ENCODE assay signal across 18 cellular contexts in the genomic region with DNA sequence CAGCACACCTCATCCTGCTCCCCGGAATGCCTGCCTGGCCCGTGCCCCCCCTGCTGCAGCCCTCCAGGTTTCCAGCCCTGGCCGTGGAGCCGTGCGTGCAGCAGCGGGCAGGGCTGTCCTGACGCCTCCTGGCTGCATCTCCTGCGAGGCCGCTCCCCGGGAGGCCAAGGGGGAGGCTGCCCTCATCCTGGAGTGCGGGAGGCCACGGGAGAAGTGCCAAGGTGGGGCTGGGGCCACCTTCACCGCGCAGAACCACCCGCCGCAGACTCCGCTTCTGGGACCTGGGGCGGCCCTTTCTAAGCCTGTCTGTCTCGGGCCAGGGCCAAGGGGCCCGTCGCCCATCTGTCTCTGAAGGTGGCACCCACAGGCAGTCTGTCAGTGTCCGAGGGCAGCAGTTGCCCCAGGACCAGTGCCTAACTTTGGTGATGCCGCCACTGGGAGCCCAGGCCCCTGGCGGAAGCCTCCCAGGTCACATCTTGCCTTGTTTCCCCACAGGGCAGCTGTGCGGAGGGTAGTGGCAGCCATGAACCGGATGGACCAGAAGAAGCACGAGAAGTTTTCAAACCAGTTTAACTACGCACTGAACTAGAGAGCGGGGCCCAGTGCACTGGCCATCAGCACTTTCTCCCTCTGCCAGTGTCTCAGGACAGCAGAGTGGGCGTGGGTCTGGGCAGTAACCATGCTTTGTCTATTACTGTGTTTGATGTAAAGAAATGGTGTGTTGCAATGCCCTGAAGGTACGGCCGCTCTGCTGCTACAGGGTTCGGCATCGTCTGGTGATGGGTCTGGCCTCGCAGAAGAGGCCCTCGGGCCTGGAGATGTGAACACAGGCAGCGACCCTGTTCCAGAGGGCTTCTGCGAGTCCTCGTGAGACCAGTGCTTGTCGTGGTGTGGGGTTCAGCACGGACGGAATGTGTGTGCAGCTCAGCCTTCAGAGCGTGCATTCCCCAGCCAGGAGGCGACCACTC. TPM values are rescaled to one million over a fixed set of nuclear protein-coding genes. Genes with fewer than 3 reads are reported as not detected.
DNase-seq lines count a peak whose midpoint lies in the region; ATAC-seq and TF ChIP-seq lines count a peak whose summit lies in the region.
"Had no signal": no experiment of that assay in that cellular context is flagged by ENCODE, and none has a peak within 500 bp of the region (broad histone marks: within the 10 kb centered on the region; RNA-seq: fewer than 3 reads in every experiment).

No MANE protein-coding gene starts in this region.

- 97% methylated on average over 44 of the region's 44 CpGs for WGBS in right cardiac atrium

- H3K36me3 Mint-ChIP-seq in CD14-positive monocyte, result peaks cover 34 to 68% of the 10 kb centered on the region in 2 donors
- peaks cover 22% of the 10 kb centered on the region for H3K36me3 Mint-ChIP-seq in WTC11
- H3K36me3 Mint-ChIP-seq in HFFc6 (ENCODE audit: low read depth), result peaks cover 34% of the 10 kb centered on the region

- no peaks in the 10 kb centered on the region for H3K4me1 ChIP-seq in right cardiac atrium (ENCODE audit: control insufficient read depth, insufficient read depth, low read length)

- intact Hi-C loops in CD14-positive monocyte (cut with micrococcal nuclease) (no loop called here), right cardiac atrium (cut with DNase I) (no loop called here), posterior vena cava (cut with DNase I) (no loop called here)

- H3K27me3 ChIP-seq in right cardiac atrium (ENCODE audit: control insufficient read depth, insufficient read depth), result no peaks in the 10 kb centered on the region
- H3K27me3 ChIP-seq: BLaER1 treated with 17β-estradiol and CSF1 and Interleukin-3, amounts not matched to agents 10 nM and 100 nM had no signal

- CTCF ChIA-PET in WTC11 (lab: Charles Lee), result no interaction called here

- H3K9me3 Mint-ChIP-seq in CD14-positive monocyte (peaks cover 9 to 31% (median 26%) of the 10 kb centered on the region in 7 donors), WTC11 (peaks cover 18% of the 10 kb centered on the region), HFFc6 (peaks cover 8% of the 10 kb centered on the region)

- TF ChIP-seq CTCF in CD14-positive monocyte (IDR thresholded peaks at IDR 0.05), result no peak
- no peak for TF ChIP-seq CTCF in WTC11 (IDR thresholded peaks at IDR 0.05)
- no peak for TF ChIP-seq CTCF in HFFc6 (IDR thresholded peaks at IDR 0.05)

- no peak overlapping the region for H3K27ac Mint-ChIP-seq in CD14-positive monocyte
- no peak overlapping the region for H3K27ac Mint-ChIP-seq in WTC11
- no peak overlapping the region for H3K27ac Mint-ChIP-seq in HFFc6

- ATAC-seq in WTC11 (no peak), right cardiac atrium (peak in 1 of 2 donors; percentile 25)

- H3K4me3 Mint-ChIP-seq in CD14-positive monocyte (no peak overlapping the region), WTC11 (no peak overlapping the region), HFFc6 (no peak overlapping the region)

- POLR2A ChIA-PET in WTC11 (lab: Charles Lee), result no interaction called here

- H3K27me3 Mint-ChIP-seq in CD14-positive monocyte (ENCODE audit: low read depth in 3 of 3) (peaks cover 0 to 3% (median 1%) of the 10 kb centered on the region in 3 donors), WTC11 (ENCODE audit: low read depth) (no peaks in the 10 kb centered on the region), HFFc6 (ENCODE audit: insufficient read depth) (no peaks in the 10 kb centered on the region; the same call in 1 of the 2 replicates)

- H3K9me3 ChIP-seq in right cardiac atrium (ENCODE audit: control insufficient read depth, low read length), result no peaks in the 10 kb centered on the region

- DNase-seq in CD14-positive monocyte (ENCODE audit: low spot score) (peak; percentile 25), WTC11 (ENCODE audit: low spot score) (peak; percentile 6), right cardiac atrium (peak in 2 of 3 donors; percentile 8 to 44), posterior vena cava (ENCODE audit: low spot score) (peak; percentile 74), kidney glomerular epithelial cell (lab: John Stamatoyannopoulos, UW) (no peak), HFFc6 (no peak), DMS79 (lab: John Stamatoyannopoulos, UW) (no peak)
- DNase-seq: DMS153, Karpas-422, MM.1S, NCI-H1417, NCI-H1930, NCI-H2171, NCI-H774, SHP77 had no signal

- no peaks in the 10 kb centered on the region for H3K4me1 Mint-ChIP-seq in CD14-positive monocyte
- no peaks in the 10 kb centered on the region for H3K4me1 Mint-ChIP-seq in WTC11
- no peaks in the 10 kb centered on the region for H3K4me1 Mint-ChIP-seq in HFFc6 (ENCODE audit: low read depth)

- H3K27ac ChIP-seq in right cardiac atrium (ENCODE audit: low read length), result no peak overlapping the region
- H3K27ac ChIP-seq: BLaER1 treated with 17β-estradiol and CSF1 and Interleukin-3, amounts not matched to agents 10 nM and 100 nM had no signal

- H3K4me3 ChIP-seq in right cardiac atrium (ENCODE audit: low read length), result no peak overlapping the region
- H3K4me3 ChIP-seq: BLaER1 treated with 17β-estradiol and CSF1 and Interleukin-3, amounts not matched to agents 10 nM and 100 nM had no signal

TF ChIP-seq in WTC11, 78 proteins besides CTCF, POLR2A, EP300 and RAD21 (continues in another document):
- TF ChIP-seq, protein P1, sequence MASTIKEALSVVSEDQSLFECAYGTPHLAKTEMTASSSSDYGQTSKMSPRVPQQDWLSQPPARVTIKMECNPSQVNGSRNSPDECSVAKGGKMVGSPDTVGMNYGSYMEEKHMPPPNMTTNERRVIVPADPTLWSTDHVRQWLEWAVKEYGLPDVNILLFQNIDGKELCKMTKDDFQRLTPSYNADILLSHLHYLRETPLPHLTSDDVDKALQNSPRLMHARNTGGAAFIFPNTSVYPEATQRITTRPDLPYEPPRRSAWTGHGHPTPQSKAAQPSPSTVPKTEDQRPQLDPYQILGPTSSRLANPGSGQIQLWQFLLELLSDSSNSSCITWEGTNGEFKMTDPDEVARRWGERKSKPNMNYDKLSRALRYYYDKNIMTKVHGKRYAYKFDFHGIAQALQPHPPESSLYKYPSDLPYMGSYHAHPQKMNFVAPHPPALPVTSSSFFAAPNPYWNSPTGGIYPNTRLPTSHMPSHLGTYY (CRISPR knock-in tag; IDR thresholded peaks at IDR 0.05), result no peak
- no peak for TF ChIP-seq CBFB (CRISPR knock-in tag; IDR thresholded peaks at IDR 0.05; ENCODE audit: low read depth)
- TF ChIP-seq FOXP1 (CRISPR knock-in tag; IDR thresholded peaks at IDR 0.05; ENCODE audit: borderline replicate concordance), result no peak
- TF ChIP-seq IRF2 (CRISPR knock-in tag; IDR thresholded peaks at IDR 0.05; ENCODE audit: borderline replicate concordance, low read depth), result no peak
- TF ChIP-seq, protein P2, sequence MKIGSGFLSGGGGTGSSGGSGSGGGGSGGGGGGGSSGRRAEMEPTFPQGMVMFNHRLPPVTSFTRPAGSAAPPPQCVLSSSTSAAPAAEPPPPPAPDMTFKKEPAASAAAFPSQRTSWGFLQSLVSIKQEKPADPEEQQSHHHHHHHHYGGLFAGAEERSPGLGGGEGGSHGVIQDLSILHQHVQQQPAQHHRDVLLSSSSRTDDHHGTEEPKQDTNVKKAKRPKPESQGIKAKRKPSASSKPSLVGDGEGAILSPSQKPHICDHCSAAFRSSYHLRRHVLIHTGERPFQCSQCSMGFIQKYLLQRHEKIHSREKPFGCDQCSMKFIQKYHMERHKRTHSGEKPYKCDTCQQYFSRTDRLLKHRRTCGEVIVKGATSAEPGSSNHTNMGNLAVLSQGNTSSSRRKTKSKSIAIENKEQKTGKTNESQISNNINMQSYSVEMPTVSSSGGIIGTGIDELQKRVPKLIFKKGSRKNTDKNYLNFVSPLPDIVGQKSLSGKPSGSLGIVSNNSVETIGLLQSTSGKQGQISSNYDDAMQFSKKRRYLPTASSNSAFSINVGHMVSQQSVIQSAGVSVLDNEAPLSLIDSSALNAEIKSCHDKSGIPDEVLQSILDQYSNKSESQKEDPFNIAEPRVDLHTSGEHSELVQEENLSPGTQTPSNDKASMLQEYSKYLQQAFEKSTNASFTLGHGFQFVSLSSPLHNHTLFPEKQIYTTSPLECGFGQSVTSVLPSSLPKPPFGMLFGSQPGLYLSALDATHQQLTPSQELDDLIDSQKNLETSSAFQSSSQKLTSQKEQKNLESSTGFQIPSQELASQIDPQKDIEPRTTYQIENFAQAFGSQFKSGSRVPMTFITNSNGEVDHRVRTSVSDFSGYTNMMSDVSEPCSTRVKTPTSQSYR (CRISPR knock-in tag; IDR thresholded peaks at IDR 0.05), result no peak
- TF ChIP-seq, protein P3, sequence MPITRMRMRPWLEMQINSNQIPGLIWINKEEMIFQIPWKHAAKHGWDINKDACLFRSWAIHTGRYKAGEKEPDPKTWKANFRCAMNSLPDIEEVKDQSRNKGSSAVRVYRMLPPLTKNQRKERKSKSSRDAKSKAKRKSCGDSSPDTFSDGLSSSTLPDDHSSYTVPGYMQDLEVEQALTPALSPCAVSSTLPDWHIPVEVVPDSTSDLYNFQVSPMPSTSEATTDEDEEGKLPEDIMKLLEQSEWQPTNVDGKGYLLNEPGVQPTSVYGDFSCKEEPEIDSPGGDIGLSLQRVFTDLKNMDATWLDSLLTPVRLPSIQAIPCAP (CRISPR knock-in tag; IDR thresholded peaks at IDR 0.05), result no peak
- TF ChIP-seq TP53 (CRISPR knock-in tag; IDR thresholded peaks at IDR 0.05), result no peak
- TF ChIP-seq, protein P4, sequence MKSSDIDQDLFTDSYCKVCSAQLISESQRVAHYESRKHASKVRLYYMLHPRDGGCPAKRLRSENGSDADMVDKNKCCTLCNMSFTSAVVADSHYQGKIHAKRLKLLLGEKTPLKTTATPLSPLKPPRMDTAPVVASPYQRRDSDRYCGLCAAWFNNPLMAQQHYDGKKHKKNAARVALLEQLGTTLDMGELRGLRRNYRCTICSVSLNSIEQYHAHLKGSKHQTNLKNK (CRISPR knock-in tag; IDR thresholded peaks at IDR 0.05), result no peak
- no peak for TF ChIP-seq CREM (CRISPR knock-in tag; IDR thresholded peaks at IDR 0.05)

RNA-seq across cellular contexts. Expression of a gene that starts 20.6 kb away (rescaled TPM):
- polyA plus RNA-seq in CD14-positive monocyte, result not detected
- total RNA-seq in WTC11 (2021), result not detected in 3 replicates
- not detected for total RNA-seq in right cardiac atrium
- polyA plus RNA-seq in right cardiac atrium, result not detected
- not detected for total RNA-seq in posterior vena cava
- not detected for total RNA-seq in HFFc6 (2021; fragmentation: NEBNext Ultra II Directional; extraction: Animal tissue kit (Norgen Biotek cat#: 25700))
- total RNA-seq: NCI-H460 had no signal
- polyA plus RNA-seq: AG04450 had no signal

RNA-seq across cellular contexts. Expression of a gene that starts 38.6 kb away (rescaled TPM):
- polyA plus RNA-seq in CD14-positive monocyte (1 to 10 TPM; 2.6 to 4.8 TPM), right cardiac atrium (5.0 TPM)
- total RNA-seq in WTC11 (2021) (36.9 to 41.5 TPM (median 40.4 TPM) in 3 replicates), right cardiac atrium (1 to 10 TPM; 7.7 to 8.8 (median 8.5) TPM), posterior vena cava (10 to 100 TPM; 14.3 to 14.7 TPM)
- 1 to 10 TPM; 7.7 to 9.0 (median 8.7) TPM for total RNA-seq in HFFc6 (2021; fragmentation: NEBNext Ultra II Directional; extraction: Animal tissue kit (Norgen Biotek cat#: 25700))

Comparison
In these comparisons a context has a peak if more than half of its experiments do, and no peak if none do; other contexts are left out.
1. DNase-seq: peak in CD14-positive monocyte (single experiment), WTC11 (single experiment), right cardiac atrium (2 of 3) and posterior vena cava (single experiment); none in kidney glomerular epithelial cell (single experiment), HFFc6 (single experiment) and DMS79 (single experiment).